8 cellular contexts compared by ENCODE assay signal in genomic region chr1:53946252-53947171, GRCh38. TPM values are rescaled to one million over a fixed set of nuclear protein-coding genes. Genes with fewer than 3 reads are reported as not detected.
A peak's percentile ranks its signal among the peaks of the same experiment; 100 is the strongest.
DNase-seq lines count a peak whose midpoint lies in the region; ATAC-seq and TF ChIP-seq lines count a peak whose summit lies in the region.

Gene LRRC42, plus strand, starts transcription at chr1:53946350. Its CDS starts 5,650 bp downstream, at chr1:53952000.

- peak within 1 kb of the TSS; percentile 95 for H3K27ac Mint-ChIP-seq in progenitor cell of endocrine pancreas

- no peaks in the 10 kb centered on the region for H3K27me3 Mint-ChIP-seq in progenitor cell of endocrine pancreas

- intact Hi-C loops in T-helper 2 cell treated with Interferon-gamma antibody and Interleukin-4, amounts not matched to agents 100 ng/mL and 5 ng/mL, for 36 hours (cut with micrococcal nuclease): loop anchor here (1.0 to 5.0 kb wide), 6 partner anchors 57 to 816 kb away; partner anchors contain the start of genes LRP8, PARS2, TCEANC2 and TMEM59
- intact Hi-C loops in Right ventricle myocardium inferior (cut with DNase I): loop anchor here (2.0 to 10.0 kb wide), 5 partner anchors 56 to 818 kb away; partner anchors contain the start of genes NDC1, PARS2, TCEANC2 and TMEM59

- ATAC-seq in GM21423 (IDR thresholded peaks at IDR 0.05; ENCODE audit: unreplicated experiment): peak; percentile 63
- ATAC-seq in Right ventricle myocardium inferior: peak; percentile 91

- H3K9me3 Mint-ChIP-seq in progenitor cell of endocrine pancreas (ENCODE audit: low read depth): no peaks in the 10 kb centered on the region

- H3K4me1 Mint-ChIP-seq in progenitor cell of endocrine pancreas (ENCODE audit: low read depth): peaks cover 34% of the 10 kb centered on the region

- peaks cover 1% of the 10 kb centered on the region for H3K36me3 Mint-ChIP-seq in progenitor cell of endocrine pancreas (ENCODE audit: insufficient read depth)

- DNase-seq in T-helper 2 cell (no peak), HT-29 (ENCODE audit: low spot score) (no peak), Right ventricle myocardium inferior (ENCODE audit: missing footprints) (no peak), progenitor cell of endocrine pancreas (ENCODE audit: low spot score, unreplicated experiment) (no peak), DMS 273 (lab: John Stamatoyannopoulos, UW; ENCODE audit: unreplicated experiment) (no peak)
- peak; percentile 53 to 60 for DNase-seq in activated CD4-positive, alpha-beta T cell treated with anti-CD3 and anti-CD28 coated beads, Interleukin-2, amount 50 U/mL, for 4 hours

- peak within 1 kb of the TSS; percentile 94 for H3K4me3 Mint-ChIP-seq in progenitor cell of endocrine pancreas (ENCODE audit: low read depth)

- TF ChIP-seq CTCF in progenitor cell of endocrine pancreas (IDR thresholded peaks at IDR 0.05; ENCODE audit: unreplicated experiment): no peak

RNA-seq across cellular contexts. Expression of gene LRRC42, which starts in this region (rescaled TPM):
- 19.2 and 23.4 TPM in 2 replicates for total RNA-seq in T-helper 2 cell treated with Interferon-gamma antibody and Interleukin-4, amounts not matched to agents 100 ng/mL and 5 ng/mL, for 36 hours
- total RNA-seq in HT-29 (2014; rRNA removed; shearing (Covaris generic)): 32.6 and 40.0 TPM in 2 replicates
- total RNA-seq in Right ventricle myocardium inferior (13.8 TPM), progenitor cell of endocrine pancreas (63.5 and 64.0 TPM in 2 replicates)

Comparison
In these comparisons a context has a peak if more than half of its experiments do, and no peak if none do; other contexts are left out.
1. DNase-seq: peak in activated CD4-positive, alpha-beta T cell treated with anti-CD3 and anti-CD28 coated beads, Interleukin-2, amount 50 U/mL, for 4 hours (2 of 2); none in T-helper 2 cell (0 of 5), HT-29 (single experiment), Right ventricle myocardium inferior (single experiment), progenitor cell of endocrine pancreas (single experiment) and DMS 273 (single experiment).